8 cellular contexts compared by ENCODE assay signal in genomic region chr15:65184305-65184943, GRCh38. TPM values are rescaled to one million over a fixed set of nuclear protein-coding genes. Genes with fewer than 3 reads are reported as not detected.
DNase-seq lines count a peak whose midpoint lies in the region; ATAC-seq and TF ChIP-seq lines count a peak whose summit lies in the region.

No MANE protein-coding gene starts in this region.

- peak overlapping the region; percentile 84 for H3K27ac Mint-ChIP-seq in activated naive CD8-positive, alpha-beta T cell treated with anti-CD3 and anti-CD28 coated beads, Interleukin-2, amount 50 U/mL, for 24 hours

- ATAC-seq in GM18519 (IDR thresholded peaks at IDR 0.05; ENCODE audit: low FRiP score, unreplicated experiment) (peak; percentile 3), HG03280 (IDR thresholded peaks at IDR 0.05; ENCODE audit: unreplicated experiment) (peak; percentile 26), left cardiac atrium (peak; percentile 43 to 47)
- ATAC-seq in activated naive CD8-positive, alpha-beta T cell treated with anti-CD3 and anti-CD28 coated beads, Interleukin-2, amount 50 U/mL, for 24 hours, result peak; percentile 7

- no peak for TF ChIP-seq CTCF in RWPE1 (conservative IDR thresholded peaks at IDR 0.05; ENCODE audit: low read depth)

- CTCF ChIA-PET in RWPE1 (lab: Yijun Ruan, JAX), result interaction anchor here (0.6 to 1.3 kb wide), 4 partner anchors 27 to 1029 kb away, joined by 3 to 7 read pairs (median 3); no protein-coding TSS in a partner anchor

- H3K27me3 Mint-ChIP-seq in activated naive CD8-positive, alpha-beta T cell treated with anti-CD3 and anti-CD28 coated beads, Interleukin-2, amount 50 U/mL, for 24 hours, result no peaks in the 10 kb centered on the region

- peak overlapping the region; percentile 96 for H3K4me3 Mint-ChIP-seq in activated naive CD8-positive, alpha-beta T cell treated with anti-CD3 and anti-CD28 coated beads, Interleukin-2, amount 50 U/mL, for 24 hours

- DNase-seq in A172 (ENCODE audit: low spot score) (peak; percentile 25), RWPE1 (ENCODE audit: low spot score) (peak; percentile 60), left cardiac atrium (peak; percentile 66), posterior vena cava (ENCODE audit: low spot score) (peak; percentile 87), mesenteric fat pad (ENCODE audit: low spot score) (no peak)
- peak; percentile 50 for DNase-seq in activated naive CD8-positive, alpha-beta T cell treated with anti-CD3 and anti-CD28 coated beads, Interleukin-2, amount 50 U/mL, for 24 hours

- H3K9me3 Mint-ChIP-seq in activated naive CD8-positive, alpha-beta T cell treated with anti-CD3 and anti-CD28 coated beads, Interleukin-2, amount 50 U/mL, for 24 hours, result no peaks in the 10 kb centered on the region

- H3K4me1 Mint-ChIP-seq in activated naive CD8-positive, alpha-beta T cell treated with anti-CD3 and anti-CD28 coated beads, Interleukin-2, amount 50 U/mL, for 24 hours, result peaks cover 36% of the 10 kb centered on the region

- intact Hi-C loops in left cardiac atrium (cut with DNase I) (no loop called here), posterior vena cava (cut with DNase I) (no loop called here)

- peaks cover 28% of the 10 kb centered on the region for H3K36me3 Mint-ChIP-seq in activated naive CD8-positive, alpha-beta T cell treated with anti-CD3 and anti-CD28 coated beads, Interleukin-2, amount 50 U/mL, for 24 hours (ENCODE audit: low read depth)

- H3K27ac ChIP-seq in RWPE1, result peak overlapping the region; percentile 90

- POLR2A ChIA-PET in RWPE1 (lab: Yijun Ruan, JAX; ENCODE audit: low non-redundant PET), result no interaction called here

RNA-seq across cellular contexts. Expression of gene CLPX, which starts 0.7 kb away (rescaled TPM):
- 27.1 and 34.7 TPM in 2 replicates for total RNA-seq in A172 (2014; rRNA removed; shearing (Covaris generic))
- total RNA-seq in left cardiac atrium (10 to 100 TPM; 40.8 to 52.5 TPM), posterior vena cava (10 to 100 TPM; 28.9 to 34.8 TPM), mesenteric fat pad (47.7 TPM)

RNA-seq across cellular contexts. Expression of gene CILP, which starts 26.8 kb away (rescaled TPM):
- not detected in 2 replicates for total RNA-seq in A172 (2014; rRNA removed; shearing (Covaris generic))
- total RNA-seq in left cardiac atrium (10 to 100 TPM in 1 of 2 donors, 1 to 10 TPM in 1; 8.2 to 31.1 TPM), posterior vena cava (10 to 100 TPM in 1 of 2 donors, 1 to 10 TPM in 1; 9.6 to 43.4 TPM), mesenteric fat pad (27.3 TPM)

RNA-seq across cellular contexts. Expression of gene PDCD7, which starts 50.8 kb away (rescaled TPM):
- 18.2 and 18.7 TPM in 2 replicates for total RNA-seq in A172 (2014; rRNA removed; shearing (Covaris generic))
- total RNA-seq in left cardiac atrium (10 to 100 TPM; 15.7 to 19.3 TPM), posterior vena cava (10 to 100 TPM; 17.6 to 19.6 TPM), mesenteric fat pad (22.9 TPM)
